Comparison of ENCODE assay signal across 8 cellular contexts in genomic region chr6:41638002-41638800, GRCh38. TPM values are rescaled to one million over a fixed set of nuclear protein-coding genes. Genes with fewer than 3 reads are reported as not detected.
DNase-seq lines count a peak whose midpoint lies in the region.

MDFI (plus strand) TSS chr6:41638468; CDS start chr6:41638750, 282 bp downstream.

- H3K9ac ChIP-seq in HUES64 (ENCODE audit: low read depth, low read length), result peak within 1 kb of the TSS; percentile 75
- H3K9ac ChIP-seq in iPS-20b (ENCODE audit: low read depth, low read length), result peak within 1 kb of the TSS; percentile 46; the same call in 1 of the 2 replicates
- H3K9ac ChIP-seq in skeletal muscle satellite cell (ENCODE audit: low read depth, low read length), result no peak within 1 kb of the TSS

- H3K36me3 ChIP-seq in HUES64 (ENCODE audit: insufficient read depth, low read length) (no peaks in the 10 kb centered on the region), iPS-20b (ENCODE audit: insufficient read depth, low read depth, low read length) (no peaks in the 10 kb centered on the region; the same call in 1 of the 2 replicates), skeletal muscle satellite cell (ENCODE audit: insufficient read depth, low read length) (no peaks in the 10 kb centered on the region)

- under 1% methylated on average over 75 of the region's 75 CpGs for WGBS in HUES64
- 1% methylated on average over 51 to 75 of the region's 75 CpGs for WGBS in adipose tissue, 3 donors

- H3K4me1 ChIP-seq in HUES64 (ENCODE audit: insufficient read depth, low read length) (peaks cover 43% of the 10 kb centered on the region), iPS-20b (ENCODE audit: insufficient read depth, low read length) (peaks cover 20% of the 10 kb centered on the region), skeletal muscle satellite cell (ENCODE audit: control insufficient read depth, insufficient read depth, low read length) (peaks cover 4% of the 10 kb centered on the region)

- H3K27me3 ChIP-seq in HUES64 (ENCODE audit: insufficient read depth, low read length) (peaks cover 60% of the 10 kb centered on the region), iPS-20b (ENCODE audit: insufficient read depth, low read length) (peaks cover 98% of the 10 kb centered on the region), skeletal muscle satellite cell (ENCODE audit: control insufficient read depth, insufficient read depth, low read length) (peaks cover 96% of the 10 kb centered on the region)

- DNase-seq in SIG-M5 (lab: John Stamatoyannopoulos, UW) (no peak), hepatic stellate cell (ENCODE audit: low spot score) (no peak), T-helper 9 cell (no peak)
- no peak for DNase-seq in activated naive CD4-positive, alpha-beta T cell (lab: John Stamatoyannopoulos, UW)

- H3K9me3 ChIP-seq in HUES64 (ENCODE audit: insufficient read depth, low read depth, low read length) (no peaks in the 10 kb centered on the region), iPS-20b (ENCODE audit: insufficient read depth, low read depth, low read length) (no peaks in the 10 kb centered on the region), skeletal muscle satellite cell (replicated peaks; ENCODE audit: low read length) (no peaks in the 10 kb centered on the region)

- H3K27ac ChIP-seq in HUES64 (ENCODE audit: low read depth, low read length) (peak within 1 kb of the TSS; percentile 60; the same call in 1 of the 2 replicates), adipose tissue (ENCODE audit: low read depth, low read length) (no peak within 1 kb of the TSS), iPS-20b (ENCODE audit: low read length) (peak within 1 kb of the TSS; percentile 20)

- H3K4me3 ChIP-seq in HUES64 (ENCODE audit: low read length), result peak within 1 kb of the TSS; percentile 88
- peak within 1 kb of the TSS; percentile 88 for H3K4me3 ChIP-seq in iPS-20b (ENCODE audit: low read length)
- H3K4me3 ChIP-seq in skeletal muscle satellite cell (ENCODE audit: low read length), result peak within 1 kb of the TSS; percentile 42

- peak within 1 kb of the TSS; percentile 69 for H3K4me2 ChIP-seq in skeletal muscle satellite cell (ENCODE audit: low read length)

RNA-seq across cellular contexts. Expression of gene MDFI, which starts in this region (rescaled TPM):
- polyA plus RNA-seq in HUES64 (2013, experiment 1 of 2), result 54.2 TPM
- polyA plus RNA-seq in HUES64 (2013, experiment 2 of 2), result 68.2 TPM
- polyA plus RNA-seq in adipose tissue, result 100 to 1,000 TPM in 1 of 3 donors, 10 to 100 TPM in 1, 1 to 10 TPM in 1; 5.5 to 178 (median 47.3) TPM
- 0.44 and 5.3 TPM in 2 replicates for total RNA-seq in skeletal muscle satellite cell (2012; rRNA removed)
